8 cellular contexts compared by ENCODE assay signal in the genomic region with DNA sequence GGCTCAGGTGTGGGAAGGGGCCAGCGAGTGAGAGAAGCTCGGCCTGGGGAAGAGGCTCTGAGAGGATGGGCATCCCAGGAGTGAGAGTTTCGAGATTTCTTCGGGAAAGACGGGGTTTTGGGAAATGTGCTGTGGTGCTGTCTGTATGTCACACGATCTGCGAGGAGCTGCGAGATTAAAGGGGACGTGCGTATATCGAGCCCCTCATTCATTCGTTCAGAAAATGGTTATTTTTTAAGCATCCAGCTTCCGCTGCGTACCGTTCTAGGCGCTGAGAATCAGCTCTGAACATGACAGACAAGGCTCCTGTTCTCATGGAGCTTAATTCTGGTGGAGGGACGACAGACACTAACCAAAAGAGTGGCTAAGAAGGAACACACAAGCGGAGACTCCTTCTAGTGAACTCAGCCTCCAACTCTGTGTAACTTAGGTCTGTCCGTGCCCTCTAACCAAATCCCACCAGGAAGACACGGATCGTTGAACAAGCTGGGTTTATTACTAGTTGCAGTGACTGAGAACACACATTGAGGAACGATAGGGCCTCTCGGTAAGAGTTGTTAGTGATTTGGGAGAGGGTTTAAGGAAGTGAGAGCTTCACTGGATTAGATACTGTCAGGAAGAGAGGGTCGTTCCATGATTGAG. TPM values are rescaled to one million over a fixed set of nuclear protein-coding genes. Genes with fewer than 3 reads are reported as not detected.
DNase-seq lines count a peak whose midpoint lies in the region; ATAC-seq and TF ChIP-seq lines count a peak whose summit lies in the region.

No MANE protein-coding gene starts in this region.

- 1 to 2% methylated on average over 24 of the region's 24 CpGs for WGBS in GM23248 (ENCODE audit: low coverage in 1 of 2, low lambda C conversion rate in 2 of 2, missing lambda C conversion rate in 2 of 2), 2 experiments
- 1% methylated on average over 17 to 24 of the region's 24 CpGs for WGBS in esophagus squamous epithelium, 2 donors
- WGBS in neuronal stem cell (ENCODE audit: extremely low coverage in 2 of 2, insufficient read length in 2 of 2, insufficient replicate concordance in 1 of 2), 2 donors, result no CpG with 5 or more reads among the region's 24 CpGs

- no peak for TF ChIP-seq POLR2A in esophagus squamous epithelium (IDR thresholded peaks at IDR 0.05)

- intact Hi-C loops in esophagus squamous epithelium (cut with DNase I), result no loop called here

- ATAC-seq in HG03442 (IDR thresholded peaks at IDR 0.05; ENCODE audit: unreplicated experiment), result no peak

- H3K14ac ChIP-seq in neuronal stem cell (ENCODE audit: low read length), result no peak overlapping the region

- no peaks in the 10 kb centered on the region for H3K9me2 ChIP-seq in GM23248 (ENCODE audit: insufficient read depth)

- peak overlapping the region; percentile 93 for H3K27ac Mint-ChIP-seq in T-helper 2 cell treated with Interferon-gamma antibody and Interleukin-4, amounts not matched to agents 5 μg/mL and 100 μg/mL, for 36 hours

- H3K18ac ChIP-seq in neuronal stem cell (ENCODE audit: low read length), result peak overlapping the region; percentile 49

- no peak overlapping the region for H2BK5ac ChIP-seq in neuronal stem cell (ENCODE audit: low read length)

- no peak overlapping the region for H2BK12ac ChIP-seq in neuronal stem cell (ENCODE audit: low read length)

- no peak overlapping the region for H2AK5ac ChIP-seq in neuronal stem cell (ENCODE audit: low read depth, low read length)

- peak overlapping the region; percentile 35 for H3K23ac ChIP-seq in neuronal stem cell (ENCODE audit: low read depth, low read length, poor library complexity)

- H3K27me3 ChIP-seq in GM23248 (replicated peaks; ENCODE audit: insufficient read depth) (no peaks in the 10 kb centered on the region), esophagus squamous epithelium (no peaks in the 10 kb centered on the region), neuronal stem cell (ENCODE audit: control insufficient read depth in 3 of 3, insufficient read depth in 3 of 3, low read depth in 1 of 3, low read length in 3 of 3) (no peaks in the 10 kb centered on the region)

- DNase-seq in AG08396 (ENCODE audit: low spot score) (peak; percentile 11), GM23248 (peak; percentile 64), esophagus squamous epithelium (lab: John Stamatoyannopoulos, UW) (no peak), neuronal stem cell (ENCODE audit: low spot score) (no peak), SKM-1 treated with dmso at 0.1 percent for 144 hours (lab: John Stamatoyannopoulos, UW; ENCODE audit: unreplicated experiment) (no peak), NCI-H2196 treated with DMSO at 0.1 percent for 48 hours (lab: John Stamatoyannopoulos, UW; ENCODE audit: unreplicated experiment) (no peak)
- DNase-seq in T-helper 2 cell treated with Interferon-gamma antibody and Interleukin-4, amounts not matched to agents 5 μg/mL and 100 μg/mL, for 36 hours (ENCODE audit: low spot score), result peak; percentile 8

- no peak overlapping the region for H4K8ac ChIP-seq in neuronal stem cell (ENCODE audit: low read depth, low read length)

- in situ Hi-C loops in GM23248 (cut with MboI), result no loop called here

- H3K4me1 Mint-ChIP-seq in T-helper 2 cell treated with Interferon-gamma antibody and Interleukin-4, amounts not matched to agents 5 μg/mL and 100 μg/mL, for 36 hours (ENCODE audit: low read depth), result peaks cover 23% of the 10 kb centered on the region

- H3K79me2 ChIP-seq in GM23248 (ENCODE audit: insufficient read depth), result peaks cover 46% of the 10 kb centered on the region

- H4K20me1 ChIP-seq in GM23248 (ENCODE audit: insufficient read depth), result peaks cover 18% of the 10 kb centered on the region

- no peaks in the 10 kb centered on the region for H3K9me3 ChIP-seq in GM23248 (ENCODE audit: low read depth)
- no peaks in the 10 kb centered on the region for H3K9me3 ChIP-seq in esophagus squamous epithelium
- H3K9me3 ChIP-seq in neuronal stem cell (replicated peaks in 1 of 2; ENCODE audit: control insufficient read depth in 2 of 2, insufficient read depth in 1 of 2, low read depth in 1 of 2, low read length in 2 of 2), result no peaks in the 10 kb centered on the region

- peak overlapping the region; percentile 98 for H3K4me2 ChIP-seq in GM23248 (ENCODE audit: unreplicated experiment)
- H3K4me2 ChIP-seq in neuronal stem cell (ENCODE audit: insufficient read depth, low read length, poor library complexity, severe bottlenecking), result peak overlapping the region; percentile 74

- no peak for TF ChIP-seq CTCF in esophagus squamous epithelium (IDR thresholded peaks at IDR 0.05)

- no peak overlapping the region for H2BK15ac ChIP-seq in neuronal stem cell (ENCODE audit: low read length)

- peak overlapping the region; percentile 92 for H3K4me3 ChIP-seq in GM23248
- H3K4me3 ChIP-seq in esophagus squamous epithelium, result peak overlapping the region; percentile 79 to 97 (median 92)
- H3K4me3 ChIP-seq in neuronal stem cell (ENCODE audit: low read length in 2 of 2), result peak overlapping the region; percentile 92 to 94

- no peaks in the 10 kb centered on the region for H3K9me3 Mint-ChIP-seq in T-helper 2 cell treated with Interferon-gamma antibody and Interleukin-4, amounts not matched to agents 5 μg/mL and 100 μg/mL, for 36 hours

- H2BK120ac ChIP-seq in neuronal stem cell (ENCODE audit: low read depth, low read length), result no peak overlapping the region

- H3K4me1 ChIP-seq in GM23248 (ENCODE audit: insufficient read depth) (peaks cover 46% of the 10 kb centered on the region), esophagus squamous epithelium (peaks cover 17 to 47% (median 29%) of the 10 kb centered on the region in 3 donors), neuronal stem cell (ENCODE audit: control insufficient read depth in 2 of 2, insufficient read depth in 1 of 2, low read depth in 1 of 2, low read length in 2 of 2) (peaks cover 0 to 9% of the 10 kb centered on the region in 2 donors)

- H3K27ac ChIP-seq in GM23248, result peak overlapping the region; percentile 94
- peak overlapping the region; percentile 94 to 98 (median 96) for H3K27ac ChIP-seq in esophagus squamous epithelium
- H3K27ac ChIP-seq in neuronal stem cell (replicated peaks; ENCODE audit: low read length), result peak overlapping the region; percentile 38

- H3K4me3 Mint-ChIP-seq in T-helper 2 cell treated with Interferon-gamma antibody and Interleukin-4, amounts not matched to agents 5 μg/mL and 100 μg/mL, for 36 hours, result peak overlapping the region; percentile 92

- peaks cover 51% of the 10 kb centered on the region for H3F3A ChIP-seq in GM23248 (ENCODE audit: insufficient read depth)

- no peaks in the 10 kb centered on the region for H3K27me3 Mint-ChIP-seq in T-helper 2 cell treated with Interferon-gamma antibody and Interleukin-4, amounts not matched to agents 5 μg/mL and 100 μg/mL, for 36 hours (ENCODE audit: low read depth)

- H2AFZ ChIP-seq in GM23248 (peak overlapping the region; percentile 97), neuronal stem cell (ENCODE audit: low read length) (peak overlapping the region; percentile 97)

- no peak overlapping the region for H3K4ac ChIP-seq in neuronal stem cell (ENCODE audit: low read length)

- H3K9ac ChIP-seq in GM23248 (peak overlapping the region; percentile 95), neuronal stem cell (ENCODE audit: low read depth, low read length, poor library complexity) (peak overlapping the region; percentile 78)

- H4K91ac ChIP-seq in neuronal stem cell (ENCODE audit: low read depth, low read length, poor library complexity), result no peak overlapping the region

- peaks cover 2% of the 10 kb centered on the region for H3K36me3 Mint-ChIP-seq in T-helper 2 cell treated with Interferon-gamma antibody and Interleukin-4, amounts not matched to agents 5 μg/mL and 100 μg/mL, for 36 hours (ENCODE audit: low read depth)

- no peaks in the 10 kb centered on the region for H3K79me1 ChIP-seq in neuronal stem cell (ENCODE audit: low read depth, low read length)

- H3K36me3 ChIP-seq in GM23248 (ENCODE audit: low read depth) (no peaks in the 10 kb centered on the region), esophagus squamous epithelium (no peaks in the 10 kb centered on the region), neuronal stem cell (replicated peaks in 1 of 2; ENCODE audit: control insufficient read depth in 2 of 2, insufficient read depth in 2 of 2, low read length in 2 of 2) (no peaks in the 10 kb centered on the region)

RNA-seq across cellular contexts. Expression of a gene that starts 0.8 kb away (rescaled TPM):
- 78.0 TPM in 2 replicates for total RNA-seq in GM23248 (2014; rRNA removed; shearing (Covaris generic))
- 28.9 and 30.6 TPM in 2 replicates for polyA plus RNA-seq in GM23248 (2016; fragmentation: Nextera tagmentation; extraction: Ambion mirVana)
- total RNA-seq in esophagus squamous epithelium, result 10 to 100 TPM; 43.5 to 63.2 (median 49.0) TPM
- polyA plus RNA-seq in neuronal stem cell (2013, experiment 1 of 2), result 51.4 TPM
- polyA plus RNA-seq in neuronal stem cell (2013, experiment 2 of 2), result 51.8 TPM

Comparison
In these comparisons a context has a peak if more than half of its experiments do, and no peak if none do; other contexts are left out.
1. DNase-seq: peak in AG08396 (single experiment), GM23248 (single experiment) and T-helper 2 cell treated with Interferon-gamma antibody and Interleukin-4, amounts not matched to agents 5 μg/mL and 100 μg/mL, for 36 hours (single experiment); none in esophagus squamous epithelium (single experiment), neuronal stem cell (single experiment), SKM-1 treated with dmso at 0.1 percent for 144 hours (single experiment) and NCI-H2196 treated with DMSO at 0.1 percent for 48 hours (single experiment).
2. H3K27ac ChIP-seq: peak in every context shown above with its lines; median percentile 96 in esophagus squamous epithelium; 94 in GM23248; 38 in neuronal stem cell.
3. Peak in every context shown above with its lines, with median percentiles within 50 percentile points of each other: H3K4me3 ChIP-seq.